Comparison of ENCODE assay signal across 1 cellular context in genomic region chrX:24168807-24169206, GRCh38.
TF ChIP-seq lines count a peak whose summit lies in the region.

No MANE protein-coding gene starts in this region.

TF ChIP-seq in WTC11, 78 proteins besides CTCF, POLR2A, EP300 and RAD21 (continued from another document):
- no peak for TF ChIP-seq E2F4 (CRISPR knock-in tag; IDR thresholded peaks at IDR 0.05; ENCODE audit: borderline replicate concordance, low read depth)
- TF ChIP-seq ETV6 (CRISPR knock-in tag; IDR thresholded peaks at IDR 0.05): no peak
- TF ChIP-seq FOXP1 (CRISPR knock-in tag; IDR thresholded peaks at IDR 0.05; ENCODE audit: borderline replicate concordance): no peak
- no peak for TF ChIP-seq USF1 (CRISPR knock-in tag; IDR thresholded peaks at IDR 0.05)
- no peak for TF ChIP-seq ZNF138 (CRISPR knock-in tag; conservative IDR thresholded peaks at IDR 0.05)
- TF ChIP-seq ZNF317 (CRISPR knock-in tag; IDR thresholded peaks at IDR 0.05; ENCODE audit: borderline replicate concordance, low read depth): no peak
TF ChIP-seq in WTC11: peak in this region for 0.
